1 cellular context compared by ENCODE assay signal in the genomic region with DNA sequence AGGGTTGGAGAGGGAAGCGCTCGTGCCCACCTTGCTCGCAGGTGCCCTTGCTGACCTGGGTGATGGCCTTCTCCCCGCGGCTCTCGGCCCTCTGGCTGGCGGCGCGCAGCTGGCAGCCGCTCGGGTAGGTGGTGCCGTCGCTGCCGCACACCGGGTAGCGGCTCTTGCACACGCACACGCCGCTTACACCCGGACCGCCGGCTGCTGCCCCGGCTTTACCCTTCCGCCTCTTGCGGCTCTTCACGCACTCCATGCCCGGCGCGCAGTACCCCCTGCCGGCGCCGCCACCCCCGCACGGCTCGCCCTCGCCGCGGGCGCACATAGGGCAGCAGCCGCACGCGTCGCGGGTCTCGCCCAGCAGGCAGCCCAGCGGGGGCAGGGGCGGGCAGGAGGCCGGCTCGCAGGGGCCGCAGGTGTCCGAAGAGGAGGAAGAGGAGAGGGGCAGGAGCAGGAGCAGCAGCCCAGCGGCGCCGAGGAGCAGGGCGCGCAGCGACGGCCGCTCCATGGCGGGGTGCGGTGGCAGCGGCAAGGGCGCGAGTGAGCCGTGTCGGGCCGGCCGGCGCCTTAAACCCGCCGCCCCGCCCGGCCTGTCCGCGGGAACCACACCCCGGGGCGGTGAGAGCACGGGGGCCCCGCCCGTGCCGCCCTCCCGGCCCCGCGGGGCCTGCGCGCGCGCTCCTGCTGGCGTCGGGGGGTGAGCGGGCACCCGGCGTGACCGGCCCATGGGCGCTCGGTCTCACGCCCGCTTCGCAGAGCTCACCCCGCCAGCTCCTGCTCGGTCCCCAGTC.
TF ChIP-seq lines count a peak whose summit lies in the region.

A gene with protein sequence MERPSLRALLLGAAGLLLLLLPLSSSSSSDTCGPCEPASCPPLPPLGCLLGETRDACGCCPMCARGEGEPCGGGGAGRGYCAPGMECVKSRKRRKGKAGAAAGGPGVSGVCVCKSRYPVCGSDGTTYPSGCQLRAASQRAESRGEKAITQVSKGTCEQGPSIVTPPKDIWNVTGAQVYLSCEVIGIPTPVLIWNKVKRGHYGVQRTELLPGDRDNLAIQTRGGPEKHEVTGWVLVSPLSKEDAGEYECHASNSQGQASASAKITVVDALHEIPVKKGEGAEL (minus strand): TSS at position 539 of the 788 bp plus-strand sequence. CDS start 34 bp downstream, at position 505.

TF ChIP-seq in HEK293, 187 proteins besides CTCF, POLR2A, EP300 and RAD21 (continued from another document and continues in another):
- TF ChIP-seq, protein P1, sequence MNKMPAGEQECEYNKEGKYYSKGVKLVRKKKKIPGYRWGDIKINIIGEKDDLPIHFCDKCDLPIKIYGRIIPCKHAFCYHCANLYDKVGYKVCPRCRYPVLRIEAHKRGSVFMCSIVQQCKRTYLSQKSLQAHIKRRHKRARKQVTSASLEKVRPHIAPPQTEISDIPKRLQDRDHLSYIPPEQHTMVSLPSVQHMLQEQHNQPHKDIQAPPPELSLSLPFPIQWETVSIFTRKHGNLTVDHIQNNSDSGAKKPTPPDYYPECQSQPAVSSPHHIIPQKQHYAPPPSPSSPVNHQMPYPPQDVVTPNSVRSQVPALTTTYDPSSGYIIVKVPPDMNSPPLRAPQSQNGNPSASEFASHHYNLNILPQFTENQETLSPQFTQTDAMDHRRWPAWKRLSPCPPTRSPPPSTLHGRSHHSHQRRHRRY (tag by site-specific recombination; IDR thresholded peaks at IDR 0.05): no peak
- no peak for TF ChIP-seq ZNF670 (tag by site-specific recombination; IDR thresholded peaks at IDR 0.05; ENCODE audit: low read depth)
- TF ChIP-seq, protein P2, sequence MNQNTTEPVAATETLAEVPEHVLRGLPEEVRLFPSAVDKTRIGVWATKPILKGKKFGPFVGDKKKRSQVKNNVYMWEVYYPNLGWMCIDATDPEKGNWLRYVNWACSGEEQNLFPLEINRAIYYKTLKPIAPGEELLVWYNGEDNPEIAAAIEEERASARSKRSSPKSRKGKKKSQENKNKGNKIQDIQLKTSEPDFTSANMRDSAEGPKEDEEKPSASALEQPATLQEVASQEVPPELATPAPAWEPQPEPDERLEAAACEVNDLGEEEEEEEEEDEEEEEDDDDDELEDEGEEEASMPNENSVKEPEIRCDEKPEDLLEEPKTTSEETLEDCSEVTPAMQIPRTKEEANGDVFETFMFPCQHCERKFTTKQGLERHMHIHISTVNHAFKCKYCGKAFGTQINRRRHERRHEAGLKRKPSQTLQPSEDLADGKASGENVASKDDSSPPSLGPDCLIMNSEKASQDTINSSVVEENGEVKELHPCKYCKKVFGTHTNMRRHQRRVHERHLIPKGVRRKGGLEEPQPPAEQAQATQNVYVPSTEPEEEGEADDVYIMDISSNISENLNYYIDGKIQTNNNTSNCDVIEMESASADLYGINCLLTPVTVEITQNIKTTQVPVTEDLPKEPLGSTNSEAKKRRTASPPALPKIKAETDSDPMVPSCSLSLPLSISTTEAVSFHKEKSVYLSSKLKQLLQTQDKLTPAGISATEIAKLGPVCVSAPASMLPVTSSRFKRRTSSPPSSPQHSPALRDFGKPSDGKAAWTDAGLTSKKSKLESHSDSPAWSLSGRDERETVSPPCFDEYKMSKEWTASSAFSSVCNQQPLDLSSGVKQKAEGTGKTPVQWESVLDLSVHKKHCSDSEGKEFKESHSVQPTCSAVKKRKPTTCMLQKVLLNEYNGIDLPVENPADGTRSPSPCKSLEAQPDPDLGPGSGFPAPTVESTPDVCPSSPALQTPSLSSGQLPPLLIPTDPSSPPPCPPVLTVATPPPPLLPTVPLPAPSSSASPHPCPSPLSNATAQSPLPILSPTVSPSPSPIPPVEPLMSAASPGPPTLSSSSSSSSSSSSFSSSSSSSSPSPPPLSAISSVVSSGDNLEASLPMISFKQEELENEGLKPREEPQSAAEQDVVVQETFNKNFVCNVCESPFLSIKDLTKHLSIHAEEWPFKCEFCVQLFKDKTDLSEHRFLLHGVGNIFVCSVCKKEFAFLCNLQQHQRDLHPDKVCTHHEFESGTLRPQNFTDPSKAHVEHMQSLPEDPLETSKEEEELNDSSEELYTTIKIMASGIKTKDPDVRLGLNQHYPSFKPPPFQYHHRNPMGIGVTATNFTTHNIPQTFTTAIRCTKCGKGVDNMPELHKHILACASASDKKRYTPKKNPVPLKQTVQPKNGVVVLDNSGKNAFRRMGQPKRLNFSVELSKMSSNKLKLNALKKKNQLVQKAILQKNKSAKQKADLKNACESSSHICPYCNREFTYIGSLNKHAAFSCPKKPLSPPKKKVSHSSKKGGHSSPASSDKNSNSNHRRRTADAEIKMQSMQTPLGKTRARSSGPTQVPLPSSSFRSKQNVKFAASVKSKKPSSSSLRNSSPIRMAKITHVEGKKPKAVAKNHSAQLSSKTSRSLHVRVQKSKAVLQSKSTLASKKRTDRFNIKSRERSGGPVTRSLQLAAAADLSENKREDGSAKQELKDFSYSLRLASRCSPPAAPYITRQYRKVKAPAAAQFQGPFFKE (tag by site-specific recombination; IDR thresholded peaks at IDR 0.05; ENCODE audit: borderline replicate concordance): no peak
- peak; percentile 44; the same call in 1 of the 2 replicates for TF ChIP-seq ZNF335 (tag by site-specific recombination; conservative IDR thresholded peaks at IDR 0.05)
- TF ChIP-seq ZNF223 (tag by site-specific recombination; IDR thresholded peaks at IDR 0.05): no peak
- TF ChIP-seq, protein P3, sequence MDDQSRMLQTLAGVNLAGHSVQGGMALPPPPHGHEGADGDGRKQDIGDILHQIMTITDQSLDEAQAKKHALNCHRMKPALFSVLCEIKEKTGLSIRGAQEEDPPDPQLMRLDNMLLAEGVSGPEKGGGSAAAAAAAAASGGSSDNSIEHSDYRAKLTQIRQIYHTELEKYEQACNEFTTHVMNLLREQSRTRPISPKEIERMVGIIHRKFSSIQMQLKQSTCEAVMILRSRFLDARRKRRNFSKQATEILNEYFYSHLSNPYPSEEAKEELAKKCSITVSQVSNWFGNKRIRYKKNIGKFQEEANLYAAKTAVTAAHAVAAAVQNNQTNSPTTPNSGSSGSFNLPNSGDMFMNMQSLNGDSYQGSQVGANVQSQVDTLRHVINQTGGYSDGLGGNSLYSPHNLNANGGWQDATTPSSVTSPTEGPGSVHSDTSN (CRISPR knock-in tag; IDR thresholded peaks at IDR 0.05): 0 out of 2 replicates have a peak, but pooled peaks have one; percentile 36
- TF ChIP-seq ZBTB17 (tag by site-specific recombination; IDR thresholded peaks at IDR 0.05): no peak
- TF ChIP-seq ZNF10 (tag by site-specific recombination; IDR thresholded peaks at IDR 0.05): no peak
- TF ChIP-seq ZNF629 (tag by site-specific recombination; IDR thresholded peaks at IDR 0.05): no peak
- no peak for TF ChIP-seq ZNF426 (tag by site-specific recombination; IDR thresholded peaks at IDR 0.05)
- TF ChIP-seq, protein P4, sequence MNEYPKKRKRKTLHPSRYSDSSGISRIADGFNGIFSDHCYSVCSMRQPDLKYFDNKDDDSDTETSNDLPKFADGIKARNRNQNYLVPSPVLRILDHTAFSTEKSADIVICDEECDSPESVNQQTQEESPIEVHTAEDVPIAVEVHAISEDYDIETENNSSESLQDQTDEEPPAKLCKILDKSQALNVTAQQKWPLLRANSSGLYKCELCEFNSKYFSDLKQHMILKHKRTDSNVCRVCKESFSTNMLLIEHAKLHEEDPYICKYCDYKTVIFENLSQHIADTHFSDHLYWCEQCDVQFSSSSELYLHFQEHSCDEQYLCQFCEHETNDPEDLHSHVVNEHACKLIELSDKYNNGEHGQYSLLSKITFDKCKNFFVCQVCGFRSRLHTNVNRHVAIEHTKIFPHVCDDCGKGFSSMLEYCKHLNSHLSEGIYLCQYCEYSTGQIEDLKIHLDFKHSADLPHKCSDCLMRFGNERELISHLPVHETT (tag by site-specific recombination; IDR thresholded peaks at IDR 0.05): no peak
- peak; percentile 73 for TF ChIP-seq GLIS1 (tag by site-specific recombination; IDR thresholded peaks at IDR 0.05)
- no peak for TF ChIP-seq ZNF664 (tag by site-specific recombination; IDR thresholded peaks at IDR 0.05)
- TF ChIP-seq ZNF302 (tag by site-specific recombination; IDR thresholded peaks at IDR 0.05; ENCODE audit: low read depth): no peak
- no peak for TF ChIP-seq BCL11B (tag by site-specific recombination; IDR thresholded peaks at IDR 0.05; ENCODE audit: low read depth)
- no peak for TF ChIP-seq ZNF2 (tag by site-specific recombination; IDR thresholded peaks at IDR 0.05)
- no peak for TF ChIP-seq YY1 (tag by site-specific recombination; IDR thresholded peaks at IDR 0.05)
- TF ChIP-seq ZNF768 (tag by site-specific recombination; IDR thresholded peaks at IDR 0.05): no peak
- no peak for TF ChIP-seq ZBTB48 (tag by site-specific recombination; IDR thresholded peaks at IDR 0.05)
- TF ChIP-seq MYNN (tag by site-specific recombination; IDR thresholded peaks at IDR 0.05; ENCODE audit: borderline replicate concordance): no peak
- no peak for TF ChIP-seq SP2 (tag by site-specific recombination; IDR thresholded peaks at IDR 0.05)
- TF ChIP-seq, protein P5, sequence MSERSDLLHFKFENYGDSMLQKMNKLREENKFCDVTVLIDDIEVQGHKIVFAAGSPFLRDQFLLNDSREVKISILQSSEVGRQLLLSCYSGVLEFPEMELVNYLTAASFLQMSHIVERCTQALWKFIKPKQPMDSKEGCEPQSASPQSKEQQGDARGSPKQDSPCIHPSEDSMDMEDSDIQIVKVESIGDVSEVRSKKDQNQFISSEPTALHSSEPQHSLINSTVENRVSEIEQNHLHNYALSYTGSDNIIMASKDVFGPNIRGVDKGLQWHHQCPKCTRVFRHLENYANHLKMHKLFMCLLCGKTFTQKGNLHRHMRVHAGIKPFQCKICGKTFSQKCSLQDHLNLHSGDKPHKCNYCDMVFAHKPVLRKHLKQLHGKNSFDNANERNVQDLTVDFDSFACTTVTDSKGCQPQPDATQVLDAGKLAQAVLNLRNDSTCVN (tag by site-specific recombination; optimal IDR thresholded peaks at IDR 0.05): peak; percentile 65
- TF ChIP-seq, protein P6, sequence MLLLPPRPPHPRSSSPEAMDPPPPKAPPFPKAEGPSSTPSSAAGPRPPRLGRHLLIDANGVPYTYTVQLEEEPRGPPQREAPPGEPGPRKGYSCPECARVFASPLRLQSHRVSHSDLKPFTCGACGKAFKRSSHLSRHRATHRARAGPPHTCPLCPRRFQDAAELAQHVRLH (tag by site-specific recombination; IDR thresholded peaks at IDR 0.05): no peak
- no peak for TF ChIP-seq FEZF1 (tag by site-specific recombination; IDR thresholded peaks at IDR 0.05)
- peak; percentile 90 for TF ChIP-seq ZIC2 (tag by site-specific recombination; IDR thresholded peaks at IDR 0.05)
- TF ChIP-seq KLF9 (tag by site-specific recombination; IDR thresholded peaks at IDR 0.05; ENCODE audit: low read depth): 0 out of 2 replicates have a peak, but pooled peaks have one; percentile 13
- TF ChIP-seq, protein P7, sequence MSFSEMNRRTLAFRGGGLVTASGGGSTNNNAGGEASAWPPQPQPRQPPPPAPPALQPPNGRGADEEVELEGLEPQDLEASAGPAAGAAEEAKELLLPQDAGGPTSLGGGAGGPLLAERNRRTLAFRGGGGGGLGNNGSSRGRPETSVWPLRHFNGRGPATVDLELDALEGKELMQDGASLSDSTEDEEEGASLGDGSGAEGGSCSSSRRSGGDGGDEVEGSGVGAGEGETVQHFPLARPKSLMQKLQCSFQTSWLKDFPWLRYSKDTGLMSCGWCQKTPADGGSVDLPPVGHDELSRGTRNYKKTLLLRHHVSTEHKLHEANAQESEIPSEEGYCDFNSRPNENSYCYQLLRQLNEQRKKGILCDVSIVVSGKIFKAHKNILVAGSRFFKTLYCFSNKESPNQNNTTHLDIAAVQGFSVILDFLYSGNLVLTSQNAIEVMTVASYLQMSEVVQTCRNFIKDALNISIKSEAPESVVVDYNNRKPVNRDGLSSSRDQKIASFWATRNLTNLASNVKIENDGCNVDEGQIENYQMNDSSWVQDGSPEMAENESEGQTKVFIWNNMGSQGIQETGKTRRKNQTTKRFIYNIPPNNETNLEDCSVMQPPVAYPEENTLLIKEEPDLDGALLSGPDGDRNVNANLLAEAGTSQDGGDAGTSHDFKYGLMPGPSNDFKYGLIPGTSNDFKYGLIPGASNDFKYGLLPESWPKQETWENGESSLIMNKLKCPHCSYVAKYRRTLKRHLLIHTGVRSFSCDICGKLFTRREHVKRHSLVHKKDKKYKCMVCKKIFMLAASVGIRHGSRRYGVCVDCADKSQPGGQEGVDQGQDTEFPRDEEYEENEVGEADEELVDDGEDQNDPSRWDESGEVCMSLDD (tag by site-specific recombination; IDR thresholded peaks at IDR 0.05): no peak
- TF ChIP-seq KLF7 (tag by site-specific recombination; IDR thresholded peaks at IDR 0.05; ENCODE audit: borderline replicate concordance): no peak
- no peak for TF ChIP-seq ZNF221 (tag by site-specific recombination; IDR thresholded peaks at IDR 0.05; ENCODE audit: borderline replicate concordance)
- no peak for TF ChIP-seq OSR2 (tag by site-specific recombination; IDR thresholded peaks at IDR 0.05)
- no peak for TF ChIP-seq ZNF776 (tag by site-specific recombination; IDR thresholded peaks at IDR 0.05; ENCODE audit: borderline replicate concordance)
- no peak for TF ChIP-seq ZNF132 (tag by site-specific recombination; IDR thresholded peaks at IDR 0.05; ENCODE audit: borderline replicate concordance)
- no peak for TF ChIP-seq ZNF175 (tag by site-specific recombination; IDR thresholded peaks at IDR 0.05)
- no peak for TF ChIP-seq ZNF548 (tag by site-specific recombination; IDR thresholded peaks at IDR 0.05)
- no peak for TF ChIP-seq ZNF24 (tag by site-specific recombination; IDR thresholded peaks at IDR 0.05)
- TF ChIP-seq ZNF626 (tag by site-specific recombination; IDR thresholded peaks at IDR 0.05): no peak
- no peak for TF ChIP-seq KLF8 (tag by site-specific recombination; IDR thresholded peaks at IDR 0.05)
- peak; percentile 71 for TF ChIP-seq ZFHX2 (tag by site-specific recombination; conservative IDR thresholded peaks at IDR 0.05)
- TF ChIP-seq ZNF623 (tag by site-specific recombination; IDR thresholded peaks at IDR 0.05): no peak
- no peak for TF ChIP-seq ZNF19 (tag by site-specific recombination; IDR thresholded peaks at IDR 0.05; ENCODE audit: low read depth)
- TF ChIP-seq ZNF76 (tag by site-specific recombination; IDR thresholded peaks at IDR 0.05; ENCODE audit: borderline replicate concordance, low read depth): no peak
- peak; percentile 35 for TF ChIP-seq ZBTB8A (tag by site-specific recombination; IDR thresholded peaks at IDR 0.05)
- TF ChIP-seq ZNF211 (tag by site-specific recombination; IDR thresholded peaks at IDR 0.05; ENCODE audit: low read depth): no peak
- TF ChIP-seq YY2 (tag by site-specific recombination; IDR thresholded peaks at IDR 0.05): no peak
- TF ChIP-seq WT1 (tag by site-specific recombination; IDR thresholded peaks at IDR 0.05): no peak
- TF ChIP-seq, protein P8, sequence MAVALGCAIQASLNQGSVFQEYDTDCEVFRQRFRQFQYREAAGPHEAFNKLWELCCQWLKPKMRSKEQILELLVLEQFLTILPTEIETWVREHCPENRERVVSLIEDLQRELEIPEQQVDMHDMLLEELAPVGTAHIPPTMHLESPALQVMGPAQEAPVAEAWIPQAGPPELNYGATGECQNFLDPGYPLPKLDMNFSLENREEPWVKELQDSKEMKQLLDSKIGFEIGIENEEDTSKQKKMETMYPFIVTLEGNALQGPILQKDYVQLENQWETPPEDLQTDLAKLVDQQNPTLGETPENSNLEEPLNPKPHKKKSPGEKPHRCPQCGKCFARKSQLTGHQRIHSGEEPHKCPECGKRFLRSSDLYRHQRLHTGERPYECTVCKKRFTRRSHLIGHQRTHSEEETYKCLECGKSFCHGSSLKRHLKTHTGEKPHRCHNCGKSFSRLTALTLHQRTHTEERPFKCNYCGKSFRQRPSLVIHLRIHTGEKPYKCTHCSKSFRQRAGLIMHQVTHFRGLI (tag by site-specific recombination; IDR thresholded peaks at IDR 0.05): no peak
- TF ChIP-seq ZNF23 (tag by site-specific recombination; IDR thresholded peaks at IDR 0.05; ENCODE audit: borderline replicate concordance): no peak
- TF ChIP-seq ZNF169 (tag by site-specific recombination; IDR thresholded peaks at IDR 0.05): no peak
